8 cellular contexts compared by ENCODE assay signal in genomic region chr2:65377556-65378307, GRCh38. TPM values are rescaled to one million over a fixed set of nuclear protein-coding genes. Genes with fewer than 3 reads are reported as not detected.
DNase-seq lines count a peak whose midpoint lies in the region; ATAC-seq lines count a peak whose summit lies in the region.

No MANE protein-coding gene starts in this region.

- intact Hi-C loops in activated T-helper 1 cell treated with anti-CD3 and anti-CD28 coated beads, Interleukin-12 subunit alpha, Interleukin-12 subunit beta, Interleukin-2, Interleukin-4 antibody, amounts not matched to agents 30 ng/mL and 10 ng/mL and 1 ng/mL, durations not matched to agents 14 hours and 24 hours and 36 hours (cut with micrococcal nuclease) = loop anchor here (1.0 kb wide), 2 partner anchors 11 to 76 kb away; no protein-coding TSS in a partner anchor

- no peaks in the 10 kb centered on the region for H3K9me3 Mint-ChIP-seq in activated T-helper 1 cell treated with anti-CD3 and anti-CD28 coated beads, Interleukin-12 subunit alpha, Interleukin-12 subunit beta, Interleukin-2, Interleukin-4 antibody, amounts not matched to agents 30 ng/mL and 10 ng/mL and 1 ng/mL, durations not matched to agents 14 hours and 24 hours and 36 hours

- H3K36me3 Mint-ChIP-seq in activated T-helper 1 cell treated with anti-CD3 and anti-CD28 coated beads, Interleukin-12 subunit alpha, Interleukin-12 subunit beta, Interleukin-2, Interleukin-4 antibody, amounts not matched to agents 30 ng/mL and 10 ng/mL and 1 ng/mL, durations not matched to agents 14 hours and 24 hours and 36 hours (ENCODE audit: low read depth) = peaks cover 2% of the 10 kb centered on the region

- ATAC-seq in HG03108 (IDR thresholded peaks at IDR 0.05; ENCODE audit: unreplicated experiment) = peak; percentile 39
- ATAC-seq in GM21723 (IDR thresholded peaks at IDR 0.05; ENCODE audit: unreplicated experiment) = no peak
- no peak for ATAC-seq in HG02763 (IDR thresholded peaks at IDR 0.05; ENCODE audit: unreplicated experiment)

- DNase-seq in AG20443 (ENCODE audit: low spot score) = peak; percentile 80
- DNase-seq in activated T-helper 1 cell treated with anti-CD3 and anti-CD28 coated beads, Interleukin-12 subunit alpha, Interleukin-12 subunit beta, Interleukin-2, Interleukin-4 antibody, amounts not matched to agents 30 ng/mL and 10 ng/mL and 1 ng/mL, durations not matched to agents 14 hours and 24 hours and 36 hours (ENCODE audit: low spot score) = no peak
- peak; percentile 83 for DNase-seq in kidney tubule cell (ENCODE audit: low spot score)
- no peak for DNase-seq in pons (ENCODE audit: low spot score)
- DNase-seq in Ammon's horn (ENCODE audit: low spot score) = no peak

- peak overlapping the region; percentile 19 for H3K27ac Mint-ChIP-seq in activated T-helper 1 cell treated with anti-CD3 and anti-CD28 coated beads, Interleukin-12 subunit alpha, Interleukin-12 subunit beta, Interleukin-2, Interleukin-4 antibody, amounts not matched to agents 30 ng/mL and 10 ng/mL and 1 ng/mL, durations not matched to agents 14 hours and 24 hours and 36 hours

- peaks cover 8% of the 10 kb centered on the region for H3K27me3 Mint-ChIP-seq in activated T-helper 1 cell treated with anti-CD3 and anti-CD28 coated beads, Interleukin-12 subunit alpha, Interleukin-12 subunit beta, Interleukin-2, Interleukin-4 antibody, amounts not matched to agents 30 ng/mL and 10 ng/mL and 1 ng/mL, durations not matched to agents 14 hours and 24 hours and 36 hours (ENCODE audit: insufficient read depth)

- peak overlapping the region; percentile 12 for H3K4me3 Mint-ChIP-seq in activated T-helper 1 cell treated with anti-CD3 and anti-CD28 coated beads, Interleukin-12 subunit alpha, Interleukin-12 subunit beta, Interleukin-2, Interleukin-4 antibody, amounts not matched to agents 30 ng/mL and 10 ng/mL and 1 ng/mL, durations not matched to agents 14 hours and 24 hours and 36 hours

- peaks cover 65% of the 10 kb centered on the region for H3K4me1 Mint-ChIP-seq in activated T-helper 1 cell treated with anti-CD3 and anti-CD28 coated beads, Interleukin-12 subunit alpha, Interleukin-12 subunit beta, Interleukin-2, Interleukin-4 antibody, amounts not matched to agents 30 ng/mL and 10 ng/mL and 1 ng/mL, durations not matched to agents 14 hours and 24 hours and 36 hours (ENCODE audit: low read depth)

RNA-seq across cellular contexts. Expression of gene SPRED2, which starts 54.7 kb away (rescaled TPM):
- total RNA-seq in activated T-helper 1 cell treated with anti-CD3 and anti-CD28 coated beads, Interleukin-12 subunit alpha, Interleukin-12 subunit beta, Interleukin-2, Interleukin-4 antibody, amounts not matched to agents 30 ng/mL and 10 ng/mL and 1 ng/mL, durations not matched to agents 14 hours and 24 hours and 36 hours = 8.5 and 9.4 TPM in 2 replicates

Comparison
In these comparisons a context has a peak if more than half of its experiments do, and no peak if none do; other contexts are left out.
1. DNase-seq: peak in AG20443 (single experiment) and kidney tubule cell (single experiment); none in activated T-helper 1 cell treated with anti-CD3 and anti-CD28 coated beads, Interleukin-12 subunit alpha, Interleukin-12 subunit beta, Interleukin-2, Interleukin-4 antibody, amounts not matched to agents 30 ng/mL and 10 ng/mL and 1 ng/mL, durations not matched to agents 14 hours and 24 hours and 36 hours (single experiment), pons (single experiment) and Ammon's horn (single experiment).